In genomic region chr19:2723345-2723715, GRCh38 we compare ENCODE assay signal across 1 cellular context.
TF ChIP-seq lines count a peak whose summit lies in the region.

No MANE protein-coding gene starts in this region.

TF ChIP-seq in GM12891, 5 proteins besides CTCF, POLR2A, EP300 and RAD21:
- TF ChIP-seq TAF1 (IDR thresholded peaks at IDR 0.05; ENCODE audit: low read depth, low read length) (no peak), PAX5 (IDR thresholded peaks at IDR 0.05; ENCODE audit: insufficient read depth, low read length, severe bottlenecking) (no peak), POLR2AphosphoS5 (IDR thresholded peaks at IDR 0.05; ENCODE audit: low read depth, low read length) (no peak)
